ENCODE assay signal across 8 cellular contexts in the genomic region with DNA sequence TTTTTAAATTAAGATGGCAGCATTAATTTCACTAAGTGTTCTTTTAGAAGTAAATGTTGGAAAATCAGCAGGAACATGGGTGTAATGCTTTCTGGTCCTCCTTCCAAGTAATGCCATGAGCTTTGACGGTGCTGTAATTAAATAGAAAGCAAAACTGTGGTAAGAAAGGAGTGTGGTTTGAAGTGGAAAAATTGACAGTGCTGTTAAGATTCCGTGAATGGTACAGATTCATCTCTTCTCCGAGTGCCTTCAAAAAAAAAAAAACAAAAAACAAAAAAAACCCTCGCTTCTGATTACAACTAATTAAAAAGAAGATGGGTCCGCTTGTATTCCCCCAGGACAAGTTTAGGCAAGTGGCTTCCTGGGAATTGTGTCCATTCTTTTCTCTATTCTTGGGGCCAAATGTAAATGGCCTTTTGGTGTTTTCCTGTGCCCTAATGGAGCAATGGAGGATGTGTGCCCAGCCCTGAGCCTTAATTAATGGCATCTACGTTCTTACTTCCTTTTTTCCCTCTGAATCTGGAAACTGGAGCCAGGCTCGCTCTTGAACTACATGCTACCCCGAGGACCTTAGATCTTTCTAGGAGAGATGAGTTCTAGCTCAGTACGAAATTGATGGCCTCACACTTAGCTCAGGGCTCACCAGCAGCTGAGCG. TPM values are rescaled to one million over a fixed set of nuclear protein-coding genes. Genes with fewer than 3 reads are reported as not detected.
A peak's percentile ranks its signal among the peaks of the same experiment; 100 is the strongest.
DNase-seq lines count a peak whose midpoint lies in the region; ATAC-seq and TF ChIP-seq lines count a peak whose summit lies in the region.

No MANE protein-coding gene starts in this region.

- H3K27ac ChIP-seq in HUES48 (ENCODE audit: low read depth, low read length): peak overlapping the region; percentile 80
- peak overlapping the region; percentile 77 to 95 for H3K27ac ChIP-seq in ascending aorta
- peak overlapping the region in 1 of 2 donors; percentile 80 for H3K27ac ChIP-seq in lung (ENCODE audit: low read depth in 1 of 2, low read length in 1 of 2)

- H3K4me1 ChIP-seq in HUES48 (ENCODE audit: control insufficient read depth, insufficient read depth, low read length) (peaks cover 53% of the 10 kb centered on the region), ascending aorta (peaks cover 6 to 10% of the 10 kb centered on the region in 2 donors), lung (ENCODE audit: control insufficient read depth in 2 of 2, insufficient read depth in 2 of 2, low read length in 2 of 2) (peaks cover 11 to 17% of the 10 kb centered on the region in 2 donors)

- peak; percentile 5 for DNase-seq in GF-D8 (lab: John Stamatoyannopoulos, UW)
- no peak for DNase-seq in ascending aorta (ENCODE audit: low spot score in 2 of 2)
- no peak for DNase-seq in lung (ENCODE audit: low spot score)
- DNase-seq in AG20443 (ENCODE audit: low spot score): no peak
- no peak for DNase-seq in effector CD8-positive, alpha-beta T cell (lab: John Stamatoyannopoulos, UW)

- H3K4me3 ChIP-seq in HUES48 (ENCODE audit: low read depth, low read length): peak overlapping the region; percentile 78
- H3K4me3 ChIP-seq in ascending aorta: peak overlapping the region; percentile 84 to 94
- peak overlapping the region; percentile 14 for H3K4me3 ChIP-seq in lung

- intact Hi-C loops in ascending aorta (cut with DNase I): loop anchor here (5.0 to 10.0 kb wide), 4 partner anchors 163 to 629 kb away; partner anchors contain the start of gene SH3GLB1

- WGBS in lung, 2 donors: 62 to 68% methylated on average over 10 of the region's 10 CpGs

- TF ChIP-seq CTCF in ascending aorta (IDR thresholded peaks at IDR 0.05): no peak
- TF ChIP-seq CTCF in lung (IDR thresholded peaks at IDR 0.05; ENCODE audit: control extremely low read depth, extremely low read depth): no peak

- no peaks in the 10 kb centered on the region for H3K27me3 ChIP-seq in HUES48 (ENCODE audit: control insufficient read depth, insufficient read depth, low read length)
- no peaks in the 10 kb centered on the region for H3K27me3 ChIP-seq in ascending aorta
- H3K27me3 ChIP-seq in lung (ENCODE audit: control insufficient read depth, insufficient read depth): no peaks in the 10 kb centered on the region

- no peaks in the 10 kb centered on the region for H3K9me3 ChIP-seq in HUES48 (ENCODE audit: control insufficient read depth, insufficient read depth, low read length)
- no peaks in the 10 kb centered on the region for H3K9me3 ChIP-seq in ascending aorta
- no peaks in the 10 kb centered on the region for H3K9me3 ChIP-seq in lung (ENCODE audit: control insufficient read depth in 2 of 2, insufficient read depth in 1 of 2, low read length in 1 of 2)

- ATAC-seq in lung (ENCODE audit: insufficient read depth, low FRiP score) (no peak), GM19463 (IDR thresholded peaks at IDR 0.05; ENCODE audit: unreplicated experiment) (no peak), GM19328 (IDR thresholded peaks at IDR 0.05; ENCODE audit: unreplicated experiment) (no peak)

- H3K36me3 ChIP-seq in HUES48 (ENCODE audit: control insufficient read depth, insufficient read depth, low read length): peaks cover 40% of the 10 kb centered on the region
- H3K36me3 ChIP-seq in ascending aorta: no peaks in the 10 kb centered on the region
- peaks cover 0 to 3% of the 10 kb centered on the region in 2 donors for H3K36me3 ChIP-seq in lung (ENCODE audit: control insufficient read depth in 2 of 2, insufficient read depth in 2 of 2, low read length in 2 of 2)

- no peak overlapping the region for H3K9ac ChIP-seq in HUES48 (ENCODE audit: low read depth, low read length)

RNA-seq across cellular contexts. Expression of gene LMO4, which starts 5.1 kb away (rescaled TPM):
- total RNA-seq in ascending aorta (9.9 TPM), lung (10 to 100 TPM; 67.4 to 96.4 TPM)
- polyA plus RNA-seq in lung: 10 to 100 TPM; 35.7 to 41.9 TPM

Comparison
In these comparisons a context has a peak if more than half of its experiments do, and no peak if none do; other contexts are left out.
1. H3K4me3 ChIP-seq: peak in every context shown above with its lines; median percentile 89 in ascending aorta; 78 in HUES48; 14 in lung.